ENCODE assay signal across 24 cellular contexts in genomic region chr11:123472236-123472935, GRCh38. TPM values are rescaled to one million over a fixed set of nuclear protein-coding genes. Genes with fewer than 3 reads are reported as not detected.
DNase-seq lines count a peak whose midpoint lies in the region; TF ChIP-seq lines count a peak whose summit lies in the region.
"Had no signal": no experiment of that assay in that cellular context is flagged by ENCODE, and none has a peak within 500 bp of the region (broad histone marks: within the 10 kb centered on the region; RNA-seq: fewer than 3 reads in every experiment).

No MANE protein-coding gene starts in this region.

- no peaks in the 10 kb centered on the region for H3K9me3 Mint-ChIP-seq in activated T-helper 1 cell treated with anti-CD3 and anti-CD28 coated beads, Interleukin-12 subunit alpha, Interleukin-12 subunit beta, Interleukin-2, Interleukin-4 antibody, amounts not matched to agents 30 ng/mL and 10 ng/mL and 1 ng/mL, durations not matched to agents 14 hours and 24 hours and 36 hours
- H3K9me3 Mint-ChIP-seq: activated naive CD4-positive, alpha-beta T cell treated with anti-CD3 and anti-CD28 coated beads, Interleukin-2, amount 10 ng/mL, durations not matched to agents 7 days and 5 days; activated T-cell treated with anti-CD3 and anti-CD28 coated beads, Interleukin-2, amount 50 U/mL, for 72 hours; naive B cell had no signal

- H3K9ac ChIP-seq in GM23248: no peak overlapping the region

- no peak overlapping the region for H3K4me3 Mint-ChIP-seq in activated T-helper 1 cell treated with anti-CD3 and anti-CD28 coated beads, Interleukin-12 subunit alpha, Interleukin-12 subunit beta, Interleukin-2, Interleukin-4 antibody, amounts not matched to agents 30 ng/mL and 10 ng/mL and 1 ng/mL, durations not matched to agents 14 hours and 24 hours and 36 hours
- H3K4me3 Mint-ChIP-seq: activated CD8-positive, alpha-beta memory T cell treated with anti-CD3 and anti-CD28 coated beads, Interleukin-2, amount 10 ng/mL, durations not matched to agents 7 days and 5 days; activated naive CD4-positive, alpha-beta T cell treated with anti-CD3 and anti-CD28 coated beads, Interleukin-2, amount 10 ng/mL, durations not matched to agents 7 days and 5 days; activated T-cell treated with anti-CD3 and anti-CD28 coated beads, Interleukin-2, amount 50 U/mL, for 72 hours; naive B cell had no signal

- 85 to 93% methylated on average over 8 of the region's 8 CpGs for WGBS in GM23248 (ENCODE audit: low coverage in 1 of 2, low lambda C conversion rate in 2 of 2, missing lambda C conversion rate in 2 of 2), 2 experiments
- WGBS in sigmoid colon, 2 donors: 84 to 89% methylated on average over 8 of the region's 8 CpGs

- TF ChIP-seq EP300 in sigmoid colon (IDR thresholded peaks at IDR 0.05): no peak

- peaks cover 76% of the 10 kb centered on the region for H3K79me2 ChIP-seq in GM23248 (ENCODE audit: insufficient read depth)

- TF ChIP-seq POLR2A in sigmoid colon (IDR thresholded peaks at IDR 0.05): no peak

- peaks cover 75% of the 10 kb centered on the region for H3K4me1 Mint-ChIP-seq in activated T-helper 1 cell treated with anti-CD3 and anti-CD28 coated beads, Interleukin-12 subunit alpha, Interleukin-12 subunit beta, Interleukin-2, Interleukin-4 antibody, amounts not matched to agents 30 ng/mL and 10 ng/mL and 1 ng/mL, durations not matched to agents 14 hours and 24 hours and 36 hours (ENCODE audit: low read depth)
- H3K4me1 Mint-ChIP-seq: naive B cell had no signal

- no peak for TF ChIP-seq CTCF in sigmoid colon (IDR thresholded peaks at IDR 0.05)

- H3F3A ChIP-seq in GM23248 (ENCODE audit: insufficient read depth): peaks cover 28% of the 10 kb centered on the region

- H3K27me3 Mint-ChIP-seq in activated T-helper 1 cell treated with anti-CD3 and anti-CD28 coated beads, Interleukin-12 subunit alpha, Interleukin-12 subunit beta, Interleukin-2, Interleukin-4 antibody, amounts not matched to agents 30 ng/mL and 10 ng/mL and 1 ng/mL, durations not matched to agents 14 hours and 24 hours and 36 hours (ENCODE audit: insufficient read depth): no peaks in the 10 kb centered on the region
- H3K27me3 Mint-ChIP-seq: activated CD8-positive, alpha-beta memory T cell treated with anti-CD3 and anti-CD28 coated beads, Interleukin-2, amount 10 ng/mL, durations not matched to agents 7 days and 5 days; activated naive CD4-positive, alpha-beta T cell treated with anti-CD3 and anti-CD28 coated beads, Interleukin-2, amount 10 ng/mL, durations not matched to agents 7 days and 5 days; naive B cell had no signal

- H3K27ac Mint-ChIP-seq in activated T-helper 1 cell treated with anti-CD3 and anti-CD28 coated beads, Interleukin-12 subunit alpha, Interleukin-12 subunit beta, Interleukin-2, Interleukin-4 antibody, amounts not matched to agents 30 ng/mL and 10 ng/mL and 1 ng/mL, durations not matched to agents 14 hours and 24 hours and 36 hours: no peak overlapping the region
- H3K27ac Mint-ChIP-seq: activated CD8-positive, alpha-beta memory T cell treated with anti-CD3 and anti-CD28 coated beads, Interleukin-2, amount 10 ng/mL, durations not matched to agents 7 days and 5 days; activated naive CD4-positive, alpha-beta T cell treated with anti-CD3 and anti-CD28 coated beads, Interleukin-2, amount 10 ng/mL, durations not matched to agents 7 days and 5 days; activated T-cell treated with anti-CD3 and anti-CD28 coated beads, Interleukin-2, amount 50 U/mL, for 72 hours had no signal

- H3K4me2 ChIP-seq in GM23248 (ENCODE audit: unreplicated experiment): no peak overlapping the region

- no peaks in the 10 kb centered on the region for H3K9me3 ChIP-seq in GM23248 (ENCODE audit: low read depth)
- no peaks in the 10 kb centered on the region for H3K9me3 ChIP-seq in sigmoid colon
- H3K9me3 ChIP-seq: breast epithelium, colonic mucosa, esophagus squamous epithelium, left lung, upper lobe of right lung had no signal

- peaks cover 29% of the 10 kb centered on the region for H3K4me1 ChIP-seq in GM23248 (ENCODE audit: insufficient read depth)
- H3K4me1 ChIP-seq in sigmoid colon: no peaks in the 10 kb centered on the region
- H3K4me1 ChIP-seq: breast epithelium, colonic mucosa, upper lobe of right lung had no signal

- H3K27ac ChIP-seq in GM23248 (peak overlapping the region; percentile 97; the same call in 1 of the 2 replicates), sigmoid colon (no peak overlapping the region)
- H3K27ac ChIP-seq: breast epithelium, colonic mucosa, esophagus squamous epithelium, left lung, upper lobe of right lung had no signal

- H3K9me2 ChIP-seq in GM23248 (ENCODE audit: insufficient read depth): no peaks in the 10 kb centered on the region

- peak; percentile 32 to 59 for DNase-seq in NCI-H526 (lab: John Stamatoyannopoulos, UW)
- no peak for DNase-seq in NCI-H526 treated with DMSO at 0.1 percent for 48 hours (lab: John Stamatoyannopoulos, UW)
- DNase-seq in GM23248: no peak
- peak; percentile 82 for DNase-seq in NCI-H69 (lab: John Stamatoyannopoulos, UW)
- peak; percentile 8 for DNase-seq in sigmoid colon
- no peak for DNase-seq in activated T-helper 1 cell treated with anti-CD3 and anti-CD28 coated beads, Interleukin-12 subunit alpha, Interleukin-12 subunit beta, Interleukin-2, Interleukin-4 antibody, amounts not matched to agents 30 ng/mL and 10 ng/mL and 1 ng/mL, durations not matched to agents 14 hours and 24 hours and 36 hours (ENCODE audit: low spot score)
- DNase-seq in HuH-7 (ENCODE audit: low spot score): no peak
- DNase-seq: activated CD4-positive, alpha-beta T cell treated with anti-CD3 and anti-CD28 coated beads for 4 hours; activated CD8-positive, alpha-beta memory T cell treated with anti-CD3 and anti-CD28 coated beads, Interleukin-2, amount 10 ng/mL, durations not matched to agents 7 days and 5 days; activated naive CD4-positive, alpha-beta T cell treated with anti-CD3 and anti-CD28 coated beads, Interleukin-2, amount 10 ng/mL, durations not matched to agents 7 days and 5 days; activated T-cell treated with anti-CD3 and anti-CD28 coated beads, Interleukin-2, amount 50 U/mL, for 72 hours; amygdala; C1 segment of cervical spinal cord; colonic mucosa; esophagus squamous epithelium; GDM1; hippocampal formation; left lung; naive B cell; nucleus accumbens; small intestine; stimulated activated CD4-positive, alpha-beta T cell treated with anti-CD3 and anti-CD28 coated beads, Interleukin-1b, Interleukin-23, amount 100 ng/mL, for 48 hours; upper lobe of right lung had no signal

- H2AFZ ChIP-seq in GM23248: no peak overlapping the region

- no peaks in the 10 kb centered on the region for H4K20me1 ChIP-seq in GM23248 (ENCODE audit: insufficient read depth)

- no peaks in the 10 kb centered on the region for H3K36me3 ChIP-seq in GM23248 (ENCODE audit: low read depth)
- H3K36me3 ChIP-seq in sigmoid colon: no peaks in the 10 kb centered on the region
- H3K36me3 ChIP-seq: breast epithelium, colonic mucosa, esophagus squamous epithelium, left lung, upper lobe of right lung had no signal

- in situ Hi-C loops in GM23248 (cut with MboI): no loop called here

- intact Hi-C loops in sigmoid colon (cut with DNase I): loop anchor here (10.0 kb wide), 2 partner anchors 68 to 368 kb away; no protein-coding TSS in a partner anchor
- intact Hi-C loops in activated T-helper 1 cell treated with anti-CD3 and anti-CD28 coated beads, Interleukin-12 subunit alpha, Interleukin-12 subunit beta, Interleukin-2, Interleukin-4 antibody, amounts not matched to agents 30 ng/mL and 10 ng/mL and 1 ng/mL, durations not matched to agents 14 hours and 24 hours and 36 hours (cut with micrococcal nuclease): no loop called here

- peaks cover 29% of the 10 kb centered on the region for H3K36me3 Mint-ChIP-seq in activated T-helper 1 cell treated with anti-CD3 and anti-CD28 coated beads, Interleukin-12 subunit alpha, Interleukin-12 subunit beta, Interleukin-2, Interleukin-4 antibody, amounts not matched to agents 30 ng/mL and 10 ng/mL and 1 ng/mL, durations not matched to agents 14 hours and 24 hours and 36 hours (ENCODE audit: low read depth)
- H3K36me3 Mint-ChIP-seq: activated naive CD4-positive, alpha-beta T cell treated with anti-CD3 and anti-CD28 coated beads, Interleukin-2, amount 10 ng/mL, durations not matched to agents 7 days and 5 days; naive B cell had no signal

- H3K4me3 ChIP-seq in GM23248 (no peak overlapping the region), sigmoid colon (no peak overlapping the region)
- H3K4me3 ChIP-seq: breast epithelium, colonic mucosa, esophagus squamous epithelium, left lung, upper lobe of right lung had no signal

- no peaks in the 10 kb centered on the region for H3K27me3 ChIP-seq in GM23248 (replicated peaks; ENCODE audit: insufficient read depth)
- H3K27me3 ChIP-seq in sigmoid colon: no peaks in the 10 kb centered on the region
- H3K27me3 ChIP-seq: breast epithelium, colonic mucosa, left lung, upper lobe of right lung had no signal

RNA-seq across cellular contexts. Expression of gene GRAMD1B, which starts 42.3 kb away (rescaled TPM):
- 14.8 and 21.4 TPM in 2 replicates for total RNA-seq in GM23248 (2014; rRNA removed; shearing (Covaris generic))
- polyA plus RNA-seq in GM23248 (2016; fragmentation: Nextera tagmentation; extraction: Ambion mirVana) (3.3 and 4.1 TPM in 2 replicates), sigmoid colon (1 to 10 TPM; 1.8 to 4.9 (median 3.5) TPM)
- total RNA-seq in sigmoid colon: 1 to 10 TPM; 2.3 to 5.0 (median 3.8) TPM
- total RNA-seq in activated T-helper 1 cell treated with anti-CD3 and anti-CD28 coated beads, Interleukin-12 subunit alpha, Interleukin-12 subunit beta, Interleukin-2, Interleukin-4 antibody, amounts not matched to agents 30 ng/mL and 10 ng/mL and 1 ng/mL, durations not matched to agents 14 hours and 24 hours and 36 hours: 154 and 155 TPM in 2 replicates

Comparison
In these comparisons a context has a peak if more than half of its experiments do, and no peak if none do; other contexts are left out.
1. DNase-seq: peak in NCI-H526 (2 of 2), NCI-H69 (single experiment) and sigmoid colon (single experiment); none in NCI-H526 treated with DMSO at 0.1 percent for 48 hours (single experiment), GM23248 (single experiment), activated T-helper 1 cell treated with anti-CD3 and anti-CD28 coated beads, Interleukin-12 subunit alpha, Interleukin-12 subunit beta, Interleukin-2, Interleukin-4 antibody, amounts not matched to agents 30 ng/mL and 10 ng/mL and 1 ng/mL, durations not matched to agents 14 hours and 24 hours and 36 hours (single experiment) and HuH-7 (single experiment).